In the genomic region with DNA sequence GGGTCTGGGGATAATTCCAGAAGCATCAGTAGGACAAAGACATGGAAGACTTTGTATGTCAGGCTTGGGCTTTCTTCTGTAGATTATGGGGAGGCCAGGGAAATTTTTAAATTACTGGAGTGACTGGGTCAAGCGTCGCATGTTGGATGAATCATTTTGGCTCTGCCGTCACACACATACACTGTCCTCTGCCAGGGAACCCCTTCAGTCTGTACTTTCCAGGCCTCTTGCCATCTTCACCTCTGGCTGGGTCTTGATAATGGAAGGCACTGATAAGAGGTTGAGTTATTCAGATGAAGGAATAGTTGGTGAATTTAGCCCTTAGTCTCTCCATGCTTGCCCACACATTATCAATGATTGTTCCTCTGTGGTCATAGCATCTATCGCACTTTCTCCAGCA, we compare ENCODE assay signal across 25 cellular contexts.
"Had no signal": no experiment of that assay in that cellular context is flagged by ENCODE, and none has a peak within 500 bp of the region (broad histone marks: within the 10 kb centered on the region; RNA-seq: fewer than 3 reads in every experiment).

No MANE protein-coding gene starts in this region.

- H3K36me3 ChIP-seq: neural progenitor cell, ovary, right atrium auricular region, right lobe of liver, sigmoid colon, stomach, thoracic aorta, thyroid gland, tibial nerve, upper lobe of left lung, vagina had no signal

- H3K27ac ChIP-seq: neural progenitor cell, ovary, parathyroid adenoma, psoas muscle, right lobe of liver, sigmoid colon, stomach, thoracic aorta, thyroid gland, tibial nerve, upper lobe of left lung, vagina had no signal

- H3K4me3 ChIP-seq: neural progenitor cell, ovary, psoas muscle, right atrium auricular region, right lobe of liver, sigmoid colon, stomach, thoracic aorta, thyroid gland, tibial nerve, upper lobe of left lung, vagina had no signal

- H3K9me3 ChIP-seq: ovary, psoas muscle, right atrium auricular region, right lobe of liver, sigmoid colon, stomach, thoracic aorta, thyroid gland, tibial nerve, upper lobe of left lung, vagina had no signal

- DNase-seq: natural killer cell; occipital lobe; ovary; posterior cingulate gyrus; psoas muscle; right lobe of liver; sigmoid colon; small intestine; stimulated activated CD4-positive, alpha-beta T cell treated with anti-CD3 and anti-CD28 coated beads, Interleukin-15, amount 100 ng/mL, for 24 hours; stimulated activated CD4-positive, alpha-beta T cell treated with anti-CD3 and anti-CD28 coated beads, Interleukin-2, amount 100 ng/mL, for 24 hours; stimulated activated CD4-positive, alpha-beta T cell treated with anti-CD3 and anti-CD28 coated beads, Interleukin-2, amount 100 ng/mL, for 48 hours; stimulated activated CD4-positive, alpha-beta T cell treated with anti-CD3 and anti-CD28 coated beads, Interleukin-4, amount 100 ng/mL, for 24 hours; stimulated activated naive B cell treated with anti-CD40 and anti-IgM and Interleukin-4, amounts not matched to agents 10 μg/mL and 1 μg/mL and 100 μg/mL, for 72 hours; stimulated activated naive CD4-positive, alpha-beta T cell treated with Interleukin-2 at 50 U/mL for 16 hours; stomach; thyroid gland; trophoblast cell; upper lobe of left lung had no signal

- H3K4me2 ChIP-seq: neural progenitor cell had no signal

- ATAC-seq: natural killer cell; psoas muscle; right lobe of liver; stimulated activated effector memory CD8-positive, alpha-beta T cell treated with anti-CD3 and anti-CD28 coated beads, Interleukin-12 subunit alpha, Interleukin-12 subunit beta, amount 100 ng/mL, for 72 hours; stimulated activated naive B cell treated with anti-CD40 and anti-IgM and Interleukin-4, amounts not matched to agents 10 μg/mL and 1 μg/mL and 100 μg/mL, for 72 hours had no signal

- H2AFZ ChIP-seq: neural progenitor cell, parathyroid adenoma had no signal

- H3K4me1 ChIP-seq: parathyroid adenoma, psoas muscle, right atrium auricular region, right lobe of liver, sigmoid colon, stomach, thyroid gland, tibial nerve, upper lobe of left lung, vagina had no signal

- H3K79me2 ChIP-seq: parathyroid adenoma had no signal

- H3K27me3 ChIP-seq: neural progenitor cell, ovary, right atrium auricular region, right lobe of liver, sigmoid colon, stomach, thyroid gland, tibial nerve, upper lobe of left lung, vagina had no signal

- H3K9ac ChIP-seq: neural progenitor cell, parathyroid adenoma had no signal
